ENCODE assay signal across 32 cellular contexts in genomic region chr15:53757906-53758305, GRCh38. TPM values are rescaled to one million over a fixed set of nuclear protein-coding genes. Genes with fewer than 3 reads are reported as not detected.
"Had no signal": no experiment of that assay in that cellular context is flagged by ENCODE, and none has a peak within 500 bp of the region (broad histone marks: within the 10 kb centered on the region; RNA-seq: fewer than 3 reads in every experiment).

No MANE protein-coding gene starts in this region.

- H3K27me3 ChIP-seq: ovary, vagina had no signal

- H3K4me1 ChIP-seq: gastrocnemius medialis, left lung, right atrium auricular region, vagina had no signal

- H3K4me2 ChIP-seq: smooth muscle cell had no signal

- H3K4me3 Mint-ChIP-seq: effector memory CD8-positive, alpha-beta T cell; mesothelial cell of epicardium; stimulated activated naive CD8-positive, alpha-beta T cell treated with anti-CD3 and anti-CD28 coated beads, Interleukin-15, amount 100 ng/mL, for 72 hours had no signal

- H3K79me2 ChIP-seq: hepatocyte had no signal

- H2AFZ ChIP-seq: hepatocyte had no signal

- H3K27ac Mint-ChIP-seq: effector memory CD8-positive, alpha-beta T cell; mesothelial cell of epicardium; naive B cell; natural killer cell treated with Interleukin-12 subunit alpha and Interleukin-12 subunit beta and Interleukin-15 and Interleukin-18, amount 100 ng/mL, for 72 hours; stimulated activated naive CD8-positive, alpha-beta T cell treated with anti-CD3 and anti-CD28 coated beads, Interleukin-15, amount 100 ng/mL, for 72 hours had no signal

- H3K9me3 Mint-ChIP-seq: mesothelial cell of epicardium had no signal

- H3K36me3 Mint-ChIP-seq: mesothelial cell of epicardium had no signal

- H3K4me3 ChIP-seq: coronary artery, gastrocnemius medialis, heart left ventricle, hepatocyte, left lung, mucosa of descending colon, ovary, right atrium auricular region, smooth muscle cell, suprapubic skin, vagina had no signal

- H3K4me1 Mint-ChIP-seq: stimulated activated naive CD8-positive, alpha-beta T cell treated with anti-CD3 and anti-CD28 coated beads, Interleukin-15, amount 100 ng/mL, for 72 hours had no signal

- FAIRE-seq: endometrium, islet of Langerhans had no signal

- H3K9me3 ChIP-seq: gastrocnemius medialis, heart left ventricle, left lung, mucosa of descending colon, ovary, right atrium auricular region, suprapubic skin, vagina had no signal

- H3K36me3 ChIP-seq: gastrocnemius medialis, heart left ventricle, left lung, ovary, right atrium auricular region, suprapubic skin, vagina had no signal

- H3K27ac ChIP-seq: coronary artery, gastrocnemius medialis, heart left ventricle, hepatocyte, left lung, ovary, right atrium auricular region, suprapubic skin, vagina had no signal

- DNase-seq: dermis blood vessel endothelial cell; effector memory CD8-positive, alpha-beta T cell; foreskin fibroblast; gastrocnemius medialis; heart left ventricle; left lung; mesenchymal stem cell; mucosa of descending colon; naive B cell; nucleus accumbens; ovary; posterior cingulate gyrus; stimulated activated CD4-positive, alpha-beta T cell treated with anti-CD3 and anti-CD28 coated beads, Interleukin-12 subunit alpha, Interleukin-12 subunit beta, amount 100 ng/mL, for 4 hours; stimulated activated CD4-positive, alpha-beta T cell treated with anti-CD3 and anti-CD28 coated beads, Interleukin-1b, Interleukin-23, amount 100 ng/mL, for 48 hours; stimulated activated CD4-positive, alpha-beta T cell treated with anti-CD3 and anti-CD28 coated beads, Interleukin-4, amount 100 ng/mL, for 1 hour; stimulated activated CD8-positive, alpha-beta memory T cell treated with anti-CD3 and anti-CD28 coated beads, Interleukin-4, amount 100 ng/mL, for 48 hours; stimulated activated naive CD4-positive, alpha-beta T cell; stimulated activated naive CD8-positive, alpha-beta T cell treated with anti-CD3 and anti-CD28 coated beads, Interleukin-15, amount 100 ng/mL, for 72 hours; trophoblast cell had no signal

RNA-seq across cellular contexts. Expression of gene WDR72, which starts 1.6 kb away (rescaled TPM):
- total RNA-seq: glomerular endothelial cell; lung microvascular endothelial cell; natural killer cell treated with Interleukin-12 subunit alpha and Interleukin-12 subunit beta and Interleukin-15 and Interleukin-18, amount 100 ng/mL, for 72 hours; sciatic nerve; vagina had no signal
